ENCODE assay signal across 8 cellular contexts in the genomic region with DNA sequence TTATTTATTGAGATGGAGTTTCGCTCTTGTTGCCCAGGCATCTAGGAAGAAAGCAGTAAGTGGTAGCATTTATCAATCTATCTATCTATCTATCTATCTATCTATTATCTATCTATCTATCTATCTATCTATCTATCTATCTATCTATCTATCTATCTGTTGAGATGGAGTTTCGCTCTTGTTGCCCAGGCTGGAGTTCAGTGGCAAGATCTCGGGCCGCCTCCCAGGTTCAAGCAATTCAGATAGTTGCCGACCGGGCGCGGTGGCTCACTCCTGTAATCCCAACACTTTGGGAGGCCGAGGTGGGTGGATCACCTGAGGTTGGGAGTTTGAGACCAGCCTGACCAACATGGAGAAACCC. TPM values are rescaled to one million over a fixed set of nuclear protein-coding genes. Genes with fewer than 3 reads are reported as not detected.
DNase-seq lines count a peak whose midpoint lies in the region; ATAC-seq and TF ChIP-seq lines count a peak whose summit lies in the region.
"Not testable (repeated sequence)": the region's sequence is repeated elsewhere in the genome, so short reads cannot be mapped to it uniquely, and the experiment has no call there.

No MANE protein-coding gene starts in this region.

- not testable (repeated sequence) for H3K9ac ChIP-seq in HUES6 (ENCODE audit: low read length); neural progenitor cell

- H3K27me3 Mint-ChIP-seq in activated T-cell treated with anti-CD3 and anti-CD28 coated beads, Interleukin-2, amount 50 U/mL, for 72 hours (ENCODE audit: low read depth); chondrocyte (ENCODE audit: low read depth); neural progenitor cell (ENCODE audit: insufficient read depth, low read depth): not testable (repeated sequence)

- H3K4me2 ChIP-seq in neural progenitor cell = peak overlapping the region; percentile 73

- intact Hi-C loops in Panc1 (cut with micrococcal nuclease; ENCODE audit: unreplicated experiment); stomach (cut with DNase I; ENCODE audit: low total_unique reads): not testable (repeated sequence)

- H3K36me3 Mint-ChIP-seq in activated T-cell treated with anti-CD3 and anti-CD28 coated beads, Interleukin-2, amount 50 U/mL, for 72 hours (ENCODE audit: insufficient read depth in 2 of 2); chondrocyte (ENCODE audit: low read depth): not testable (repeated sequence)
- H3K36me3 Mint-ChIP-seq in neural progenitor cell = peaks cover 10% of the 10 kb centered on the region

- H3K27me3 ChIP-seq in BE2C; HUES6 (ENCODE audit: control insufficient read depth, insufficient read depth, low read length); Panc1 (ENCODE audit: control insufficient read depth, insufficient read depth, low read length); right atrium auricular region; neural progenitor cell; stomach: not testable (repeated sequence)

- peaks cover 34% of the 10 kb centered on the region for H3F3A ChIP-seq in neural progenitor cell (ENCODE audit: low read depth)

- peak overlapping the region; percentile 89 to 94 for H3K4me3 Mint-ChIP-seq in activated T-cell treated with anti-CD3 and anti-CD28 coated beads, Interleukin-2, amount 50 U/mL, for 72 hours
- H3K4me3 Mint-ChIP-seq in chondrocyte (ENCODE audit: unreplicated experiment) (peak overlapping the region; percentile 94), neural progenitor cell (peak overlapping the region; percentile 98)

- H3K9me3 ChIP-seq in BE2C; HUES6 (ENCODE audit: control insufficient read depth, insufficient read depth, low read depth, low read length); Panc1 (ENCODE audit: control insufficient read depth, insufficient read depth, low read depth, low read length); right atrium auricular region; neural progenitor cell (ENCODE audit: low read depth); stomach: not testable (repeated sequence)

- POLR2A ChIA-PET in Panc1 (lab: Charles Lee) = interaction anchor here (0.6 kb wide), 1 partner anchor 9 kb away, joined by 3 read pairs; no protein-coding TSS in a partner anchor

- not testable (repeated sequence) for H3K27ac Mint-ChIP-seq in activated T-cell treated with anti-CD3 and anti-CD28 coated beads, Interleukin-2, amount 50 U/mL, for 72 hours; chondrocyte (ENCODE audit: unreplicated experiment)
- peak overlapping the region; percentile 46 for H3K27ac Mint-ChIP-seq in neural progenitor cell

- H3K36me3 ChIP-seq in BE2C; Panc1 (ENCODE audit: control insufficient read depth, insufficient read depth, low read length); right atrium auricular region; neural progenitor cell: not testable (repeated sequence)
- H3K36me3 ChIP-seq in HUES6 (ENCODE audit: control insufficient read depth, insufficient read depth, low read length) (peaks cover 24% of the 10 kb centered on the region), stomach (peaks cover 4 to 19% (median 15%) of the 10 kb centered on the region in 4 donors)

- TF ChIP-seq POLR2A in stomach (IDR thresholded peaks at IDR 0.05) = not testable (repeated sequence)

- H3K4me3 ChIP-seq in BE2C (ENCODE audit: low read depth, low read length) = peak overlapping the region; percentile 73
- H3K4me3 ChIP-seq in HUES6 (ENCODE audit: low read depth, low read length) = peak overlapping the region; percentile 39
- H3K4me3 ChIP-seq in Panc1 (ENCODE audit: low read depth in 2 of 2, low read length in 2 of 2) = peak overlapping the region; percentile 66 to 84
- peak overlapping the region; percentile 43 to 84 for H3K4me3 ChIP-seq in right atrium auricular region
- H3K4me3 ChIP-seq in neural progenitor cell = peak overlapping the region; percentile 79
- H3K4me3 ChIP-seq in stomach = peak overlapping the region; percentile 69 to 86 (median 76)

- not testable (repeated sequence) for H2AFZ ChIP-seq in neural progenitor cell (replicated peaks)

- H3K4me1 ChIP-seq in BE2C; Panc1 (ENCODE audit: control insufficient read depth, insufficient read depth, low read length); neural progenitor cell: not testable (repeated sequence)
- H3K4me1 ChIP-seq in HUES6 (ENCODE audit: control insufficient read depth, insufficient read depth, low read length) (peaks cover 16% of the 10 kb centered on the region), right atrium auricular region (peaks cover 0 to 13% of the 10 kb centered on the region in 2 donors), stomach (peaks cover 12 to 32% (median 22%) of the 10 kb centered on the region in 4 donors)

- peaks cover 26% of the 10 kb centered on the region for H3K79me2 ChIP-seq in neural progenitor cell (ENCODE audit: low read depth)

- peaks cover 31% of the 10 kb centered on the region for H3K4me1 Mint-ChIP-seq in activated T-cell treated with anti-CD3 and anti-CD28 coated beads, Interleukin-2, amount 50 U/mL, for 72 hours (ENCODE audit: low read depth)
- H3K4me1 Mint-ChIP-seq in chondrocyte (ENCODE audit: low read depth) (peaks cover 14% of the 10 kb centered on the region), neural progenitor cell (peaks cover 13% of the 10 kb centered on the region)

- BruUV-seq in Panc1 (replicated peaks; lab: Mats Ljungman, UMichigan) = not testable (repeated sequence)

- H4K20me1 ChIP-seq in neural progenitor cell (ENCODE audit: low read depth) = not testable (repeated sequence)

- not testable (repeated sequence) for TF ChIP-seq EP300 in stomach (IDR thresholded peaks at IDR 0.05)

- CTCF ChIA-PET in Panc1 (lab: Charles Lee) = interaction anchor here (0.7 kb wide), 2 partner anchors 104 to 336 kb away, joined by 7 to 8 read pairs; no protein-coding TSS in a partner anchor

- DNase-seq in BE2C; Panc1 (ENCODE audit: low read depth, low spot score); activated T-cell treated with anti-CD3 and anti-CD28 coated beads, Interleukin-2, amount 50 U/mL, for 72 hours; chondrocyte (ENCODE audit: low spot score); right atrium auricular region (ENCODE audit: low spot score); neural progenitor cell (ENCODE audit: low spot score); stomach: not testable (repeated sequence)

- not testable (repeated sequence) for H3K27ac ChIP-seq in HUES6 (ENCODE audit: low read depth, low read length); neural progenitor cell
- H3K27ac ChIP-seq in Panc1 (ENCODE audit: low read length) (0 out of 2 replicates have a peak overlapping the region, but pooled peaks have one; percentile 42), right atrium auricular region (peak overlapping the region; percentile 51 to 77), stomach (peak overlapping the region; percentile 68 to 92 (median 84))

- WGBS in stomach, 5 donors = 28 to 39% (median 33%) methylated on average over 9 of the region's 9 CpGs

- in situ Hi-C loops in Panc1 (cut with HindIII; ENCODE audit: low pct_unique_long_range_greater_than_20kb, low sequenced_read_pairs) = not testable (repeated sequence)

- TF ChIP-seq CTCF in BE2C (IDR thresholded peaks at IDR 0.05; ENCODE audit: low read depth, low read length); Panc1 (IDR thresholded peaks at IDR 0.05); chondrocyte (IDR thresholded peaks at IDR 0.05); right atrium auricular region (IDR thresholded peaks at IDR 0.05); neural progenitor cell (IDR thresholded peaks at IDR 0.05); stomach (IDR thresholded peaks at IDR 0.05): not testable (repeated sequence)

- ATAC-seq in Panc1 = peak; percentile 27; the same call in 1 of the 2 replicates
- peak; percentile 2 to 3 for ATAC-seq in activated T-cell treated with anti-CD3 and anti-CD28 coated beads, Interleukin-2, amount 50 U/mL, for 72 hours (replicated peaks in 1 of 2)

- not testable (repeated sequence) for H3K9me3 Mint-ChIP-seq in activated T-cell treated with anti-CD3 and anti-CD28 coated beads, Interleukin-2, amount 50 U/mL, for 72 hours; chondrocyte (ENCODE audit: low read depth); neural progenitor cell

RNA-seq across cellular contexts. Expression of a gene that starts 0.5 kb away (rescaled TPM):
- 173 TPM for polyA plus RNA-seq in BE2C (2012; ENCODE audit: insufficient read depth, insufficient read length, low read depth)
- total RNA-seq in Panc1 (2021; ENCODE audit: unreplicated experiment) (114 TPM), chondrocyte (75.9 to 77.8 TPM (median 77.0 TPM) in 3 replicates), right atrium auricular region (10 to 100 TPM; 32.9 to 34.8 TPM), neural progenitor cell (ENCODE audit: low replicate concordance) (88.7 and 117 TPM in 2 replicates), stomach (10 to 100 TPM in 4 of 5 donors, 1 to 10 TPM in 1; 3.8 to 95.5 (median 23.9) TPM)
- polyA plus RNA-seq in Panc1 (2012; ENCODE audit: insufficient read length) = 145 TPM
- 100 to 1,000 TPM; 105 to 107 TPM for total RNA-seq in activated T-cell treated with anti-CD3 and anti-CD28 coated beads, Interleukin-2, amount 50 U/mL, for 72 hours
- polyA plus RNA-seq in stomach = 100 to 1,000 TPM in 1 of 3 donors, 10 to 100 TPM in 2; 85.8 to 119 (median 88.7) TPM

RNA-seq across cellular contexts. Expression of a gene that starts 6.9 kb away (rescaled TPM):
- 2.1 TPM for polyA plus RNA-seq in BE2C (2012; ENCODE audit: insufficient read depth, insufficient read length, low read depth)
- total RNA-seq in Panc1 (2021; ENCODE audit: unreplicated experiment) (12.9 TPM), chondrocyte (10.2 to 13.0 TPM (median 11.3 TPM) in 3 replicates), right atrium auricular region (1 to 10 TPM; 5.1 to 7.8 TPM), neural progenitor cell (ENCODE audit: low replicate concordance) (9.2 and 22.8 TPM in 2 replicates), stomach (10 to 100 TPM in 2 of 5 donors, 1 to 10 TPM in 2, not detected in 1; 4.2 to 16.5 (median 9.5) TPM)
- 3.5 TPM for polyA plus RNA-seq in Panc1 (2012; ENCODE audit: insufficient read length)
- total RNA-seq in activated T-cell treated with anti-CD3 and anti-CD28 coated beads, Interleukin-2, amount 50 U/mL, for 72 hours = 10 to 100 TPM; 12.2 to 12.4 TPM
- polyA plus RNA-seq in stomach = 1 to 10 TPM; 3.3 to 6.9 (median 3.4) TPM

RNA-seq across cellular contexts. Expression of a gene that starts 10.3 kb away (rescaled TPM):
- 22.0 TPM for polyA plus RNA-seq in BE2C (2012; ENCODE audit: insufficient read depth, insufficient read length, low read depth)
- 32.6 TPM for total RNA-seq in Panc1 (2021; ENCODE audit: unreplicated experiment)
- polyA plus RNA-seq in Panc1 (2012; ENCODE audit: insufficient read length) = 33.0 TPM
- total RNA-seq in activated T-cell treated with anti-CD3 and anti-CD28 coated beads, Interleukin-2, amount 50 U/mL, for 72 hours = 10 to 100 TPM; 13.6 to 15.5 TPM
- total RNA-seq in chondrocyte = 18.8 to 31.0 TPM (median 21.4 TPM) in 3 replicates
- total RNA-seq in right atrium auricular region = 1 to 10 TPM; 5.8 to 9.5 TPM
- 28.9 and 39.9 TPM in 2 replicates for total RNA-seq in neural progenitor cell (ENCODE audit: low replicate concordance)
- total RNA-seq in stomach = 10 to 100 TPM in 4 of 5 donors, 1 to 10 TPM in 1; 4.6 to 35.0 (median 11.0) TPM
- polyA plus RNA-seq in stomach = 10 to 100 TPM in 2 of 3 donors, 1 to 10 TPM in 1; 7.5 to 19.7 (median 19.3) TPM

RNA-seq across cellular contexts. Expression of a gene that starts 26.4 kb away (rescaled TPM):
- 79.2 TPM for polyA plus RNA-seq in BE2C (2012; ENCODE audit: insufficient read depth, insufficient read length, low read depth)
- 50.9 TPM for total RNA-seq in Panc1 (2021; ENCODE audit: unreplicated experiment)
- 78.9 TPM for polyA plus RNA-seq in Panc1 (2012; ENCODE audit: insufficient read length)
- total RNA-seq in activated T-cell treated with anti-CD3 and anti-CD28 coated beads, Interleukin-2, amount 50 U/mL, for 72 hours = 10 to 100 TPM; 18.8 to 23.1 TPM
- 29.4 to 44.9 TPM (median 35.1 TPM) in 3 replicates for total RNA-seq in chondrocyte
- 10 to 100 TPM; 42.5 to 44.8 TPM for total RNA-seq in right atrium auricular region
- 24.5 and 40.4 TPM in 2 replicates for total RNA-seq in neural progenitor cell (ENCODE audit: low replicate concordance)
- 100 to 1,000 TPM in 1 of 5 donors, 10 to 100 TPM in 3, not detected in 1; 26.1 to 135 (median 85.5) TPM for total RNA-seq in stomach
- 10 to 100 TPM; 28.3 to 68.6 (median 32.1) TPM for polyA plus RNA-seq in stomach

RNA-seq across cellular contexts. Expression of a gene that starts 31.0 kb away (rescaled TPM):
- polyA plus RNA-seq in BE2C (2012; ENCODE audit: insufficient read depth, insufficient read length, low read depth) = 31.6 TPM
- total RNA-seq in Panc1 (2021; ENCODE audit: unreplicated experiment) (20.1 TPM), chondrocyte (11.4 to 16.2 TPM (median 14.7 TPM) in 3 replicates), right atrium auricular region (10 to 100 TPM; 27.7 TPM), neural progenitor cell (ENCODE audit: low replicate concordance) (9.9 and 38.9 TPM in 2 replicates), stomach (10 to 100 TPM in 2 of 5 donors, 1 to 10 TPM in 1, under 1 TPM in 1, not detected in 1; 0.89 to 14.9 (median 10.7) TPM)
- polyA plus RNA-seq in Panc1 (2012; ENCODE audit: insufficient read length) = 25.2 TPM
- total RNA-seq in activated T-cell treated with anti-CD3 and anti-CD28 coated beads, Interleukin-2, amount 50 U/mL, for 72 hours = 10 to 100 TPM in 1 of 2 donors, 1 to 10 TPM in 1; 8.4 to 10.8 TPM
- 10 to 100 TPM; 10.2 to 28.2 (median 17.7) TPM for polyA plus RNA-seq in stomach
